ENCODE assay signal across 1 cellular context in the genomic region with DNA sequence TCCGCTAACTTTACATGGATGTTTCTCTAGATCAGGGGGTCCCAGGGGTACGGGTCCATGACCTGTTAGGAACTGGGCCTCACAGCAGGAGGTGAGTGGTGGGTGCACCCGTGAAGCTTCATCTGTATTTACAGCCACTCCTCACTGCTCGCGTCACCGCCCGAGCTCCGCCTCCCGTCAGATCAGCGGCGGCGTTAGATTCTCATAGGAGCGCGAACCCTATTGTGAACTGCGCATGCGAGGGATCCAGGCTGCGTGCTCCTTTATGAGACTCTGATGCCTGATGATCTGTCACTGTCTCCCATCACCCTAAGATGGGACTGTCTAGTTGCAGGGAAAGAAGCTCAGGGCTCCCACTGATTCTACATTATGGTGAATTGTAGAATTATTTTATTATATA.
TF ChIP-seq lines count a peak whose summit lies in the region.

No MANE protein-coding gene starts in this region.

TF ChIP-seq in K562, 482 proteins besides CTCF, POLR2A, EP300 and RAD21:
- TF ChIP-seq NRF1 (conservative IDR thresholded peaks at IDR 0.05 in 1 of 2, IDR thresholded peaks at IDR 0.05 in 1 of 2) (peak; percentile 86 to 87), SAP30 (IDR thresholded peaks at IDR 0.05; ENCODE audit: borderline replicate concordance, insufficient read depth, low read depth, low read length, poor library complexity, severe bottlenecking) (no peak)
- TF ChIP-seq, protein P1, sequence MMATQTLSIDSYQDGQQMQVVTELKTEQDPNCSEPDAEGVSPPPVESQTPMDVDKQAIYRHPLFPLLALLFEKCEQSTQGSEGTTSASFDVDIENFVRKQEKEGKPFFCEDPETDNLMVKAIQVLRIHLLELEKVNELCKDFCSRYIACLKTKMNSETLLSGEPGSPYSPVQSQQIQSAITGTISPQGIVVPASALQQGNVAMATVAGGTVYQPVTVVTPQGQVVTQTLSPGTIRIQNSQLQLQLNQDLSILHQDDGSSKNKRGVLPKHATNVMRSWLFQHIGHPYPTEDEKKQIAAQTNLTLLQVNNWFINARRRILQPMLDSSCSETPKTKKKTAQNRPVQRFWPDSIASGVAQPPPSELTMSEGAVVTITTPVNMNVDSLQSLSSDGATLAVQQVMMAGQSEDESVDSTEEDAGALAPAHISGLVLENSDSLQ (IDR thresholded peaks at IDR 0.05), result peak; percentile 35; the same call in 1 of the 2 replicates
TF ChIP-seq in K562: peak in this region for 2.
